Comparison of ENCODE assay signal across 8 cellular contexts in genomic region chr16:28951410-28951943, GRCh38. TPM values are rescaled to one million over a fixed set of nuclear protein-coding genes. Genes with fewer than 3 reads are reported as not detected.
DNase-seq lines count a peak whose midpoint lies in the region; ATAC-seq and TF ChIP-seq lines count a peak whose summit lies in the region.

No MANE protein-coding gene starts in this region.

- H4K20me1 ChIP-seq in IMR-90 (ENCODE audit: insufficient read depth, low read length): no peaks in the 10 kb centered on the region

- H3K14ac ChIP-seq in IMR-90 (replicated peaks; ENCODE audit: low read depth, low read length): 0 out of 2 replicates have a peak overlapping the region, but pooled peaks have one; percentile 1

- H3K9ac ChIP-seq in IMR-90 (ENCODE audit: low read depth, low read length): peak overlapping the region; percentile 83

- in situ Hi-C loops in IMR-90 (cut with MboI; ENCODE audit: low sequenced_read_pairs): loop anchor here (25.0 kb wide), 1 partner anchor 311 kb away; no protein-coding TSS in a partner anchor

- no peak overlapping the region for H4K91ac ChIP-seq in IMR-90 (ENCODE audit: insufficient read depth, low read depth, low read length)

- TF ChIP-seq RAD21 in IMR-90 (IDR thresholded peaks at IDR 0.05; ENCODE audit: low read length): no peak

- no peak overlapping the region for H2BK15ac ChIP-seq in IMR-90 (ENCODE audit: low read depth, low read length)

- H3K79me1 ChIP-seq in IMR-90 (ENCODE audit: low read depth in 1 of 2, low read length in 2 of 2): peaks cover 12 to 31% of the 10 kb centered on the region in 2 experiments

- 0 out of 2 replicates have a peak overlapping the region, but pooled peaks have one; percentile 53 for H3K4ac ChIP-seq in IMR-90 (ENCODE audit: low read depth, low read length)

- POLR2A ChIA-PET in IMR-90 (lab: Charles Lee; ENCODE audit: unreplicated experiment): no interaction called here

- H3K27ac ChIP-seq in IMR-90 (ENCODE audit: insufficient read depth, low read length) (peak overlapping the region; percentile 41), muscle layer of duodenum (ENCODE audit: low read length) (peak overlapping the region; percentile 23)

- H2AK9ac ChIP-seq in IMR-90 (replicated peaks; ENCODE audit: low read depth, low read length, poor library complexity): peak overlapping the region; percentile 86

- H2AFZ ChIP-seq in IMR-90 (replicated peaks; ENCODE audit: low read length, poor library complexity): peak overlapping the region; percentile 94

- H3K4me2 ChIP-seq in IMR-90 (ENCODE audit: low read depth, low read length): peak overlapping the region; percentile 95

- H3K9me1 ChIP-seq in IMR-90 (ENCODE audit: insufficient read depth, low read length): no peaks in the 10 kb centered on the region

- BruUV-seq in IMR-90 (replicated peaks; lab: Mats Ljungman, UMichigan): no TSS peak

- H3K27me3 ChIP-seq in IMR-90 (ENCODE audit: control insufficient read depth, insufficient read depth, low read length) (no peaks in the 10 kb centered on the region), muscle layer of duodenum (ENCODE audit: low read depth, low read length) (no peaks in the 10 kb centered on the region)

- 0% methylated on average over 11 of the region's 17 CpGs; no CpG with 5 or more reads in 1 of the 2 experiments for WGBS in IMR-90 (ENCODE audit: extremely low coverage in 2 of 2, insufficient read length in 1 of 2), 2 experiments

- dilution Hi-C loops in IMR-90 (cut with HindIII; ENCODE audit: low sequenced_read_pairs, unreplicated experiment): no loop called here

- peak overlapping the region; percentile 28 to 37; a peak in 1 of 4 replicates for H4K8ac ChIP-seq in IMR-90 (ENCODE audit: low read depth in 2 of 2, low read length in 2 of 2)

- peak overlapping the region; percentile 58; the same call in 1 of the 2 replicates for H3K23ac ChIP-seq in IMR-90 (ENCODE audit: low read depth, low read length)

- TF ChIP-seq CTCF in GM12864 (IDR thresholded peaks at IDR 0.05; ENCODE audit: low read depth, low read length, missing control alignments) (no peak), IMR-90 (conservative IDR thresholded peaks at IDR 0.05; ENCODE audit: low read depth, low read length) (no peak), cardiac fibroblast (IDR thresholded peaks at IDR 0.05; ENCODE audit: low read depth, low read length) (no peak), GM20000 (IDR thresholded peaks at IDR 0.05; ENCODE audit: extremely low read depth, missing control alignments) (no peak)

- H2BK20ac ChIP-seq in IMR-90 (ENCODE audit: low read depth, low read length): no peak overlapping the region

- H4K5ac ChIP-seq in IMR-90 (ENCODE audit: low read depth, low read length): no peak overlapping the region

- no peak for DNase-seq in GM12864 (ENCODE audit: low read depth)
- DNase-seq in IMR-90: no peak
- no peak for DNase-seq in cardiac fibroblast (ENCODE audit: low read depth in 2 of 2)
- no peak for DNase-seq in NCI-H526 treated with DMSO at 0.1 percent for 48 hours (lab: John Stamatoyannopoulos, UW)
- no peak for DNase-seq in OCI-M2 (lab: John Stamatoyannopoulos, UW; ENCODE audit: unreplicated experiment)
- DNase-seq in GM20000 (ENCODE audit: low spot score): no peak

- no peak overlapping the region for H2BK5ac ChIP-seq in IMR-90 (ENCODE audit: low read depth, low read length, poor library complexity, severe bottlenecking)

- H3K9me3 ChIP-seq in IMR-90 (ENCODE audit: control insufficient read depth, insufficient read depth, low read length) (no peaks in the 10 kb centered on the region), muscle layer of duodenum (ENCODE audit: control insufficient read depth in 1 of 2, low read length in 2 of 2) (no peaks in the 10 kb centered on the region)

- H2AK5ac ChIP-seq in IMR-90 (ENCODE audit: low read depth, low read length): no peak overlapping the region; the same call in 1 of the 2 replicates

- H3K18ac ChIP-seq in IMR-90 (ENCODE audit: low read depth, low read length): no peak overlapping the region

- 0 out of 2 replicates have a peak overlapping the region, but pooled peaks have one; percentile 38 for H3K56ac ChIP-seq in IMR-90 (ENCODE audit: extremely low read depth, insufficient read depth, low read length)

- ATAC-seq in IMR-90 (ENCODE audit: low read depth): no peak
- ATAC-seq in GM21576 (IDR thresholded peaks at IDR 0.05; ENCODE audit: unreplicated experiment): no peak

- no peak for TF ChIP-seq POLR2A in IMR-90 (IDR thresholded peaks at IDR 0.05; ENCODE audit: low read depth, low read length)

- intact Hi-C loops in IMR-90 (cut with micrococcal nuclease): no loop called here

- H3K36me3 ChIP-seq in IMR-90 (ENCODE audit: control insufficient read depth, insufficient read depth, low read length) (peaks cover 21% of the 10 kb centered on the region), muscle layer of duodenum (ENCODE audit: control insufficient read depth in 1 of 2, insufficient read depth in 2 of 2, low read length in 2 of 2) (peaks cover 19 to 34% of the 10 kb centered on the region in 2 donors)

- peak overlapping the region; percentile 99 for H3K4me3 ChIP-seq in GM12864 (ENCODE audit: low read depth, low read length)
- H3K4me3 ChIP-seq in IMR-90 (ENCODE audit: insufficient read depth, low read depth, low read length): peak overlapping the region; percentile 55
- H3K4me3 ChIP-seq in cardiac fibroblast (replicated peaks in 1 of 2; ENCODE audit: low read depth in 2 of 2, low read length in 2 of 2): peak overlapping the region; percentile 82 to 89
- H3K4me3 ChIP-seq in muscle layer of duodenum (ENCODE audit: low read depth in 1 of 2, low read length in 2 of 2): peak overlapping the region; percentile 71 to 80

- H3K4me1 ChIP-seq in IMR-90 (ENCODE audit: control insufficient read depth, insufficient read depth, low read length) (peaks cover 7% of the 10 kb centered on the region; the same call in 1 of the 2 replicates), muscle layer of duodenum (ENCODE audit: control insufficient read depth in 1 of 2, insufficient read depth in 2 of 2, low read length in 2 of 2) (peaks cover 0 to 13% of the 10 kb centered on the region in 2 donors)

- H2BK120ac ChIP-seq in IMR-90 (ENCODE audit: low read depth, low read length): no peak overlapping the region

- CTCF ChIA-PET in IMR-90 (lab: Yijun Ruan, JAX): no interaction called here

TF ChIP-seq in IMR-90, 13 proteins besides CTCF, POLR2A, EP300 and RAD21:
- TF ChIP-seq CEBPB (IDR thresholded peaks at IDR 0.05; ENCODE audit: low read depth, low read length): no peak
- TF ChIP-seq RCOR1 (IDR thresholded peaks at IDR 0.05; ENCODE audit: insufficient replicate concordance, low read length): no peak
- TF ChIP-seq SMC3 (IDR thresholded peaks at IDR 0.05; ENCODE audit: low read depth, low read length): no peak
- TF ChIP-seq MAFK (IDR thresholded peaks at IDR 0.05; ENCODE audit: low read depth, low read length): no peak
- no peak for TF ChIP-seq MXI1 (IDR thresholded peaks at IDR 0.05; ENCODE audit: borderline replicate concordance, low read depth, low read length)
- TF ChIP-seq FOS (IDR thresholded peaks at IDR 0.05; ENCODE audit: low read depth, low read length): no peak
- TF ChIP-seq MAZ (IDR thresholded peaks at IDR 0.05; ENCODE audit: borderline replicate concordance, low read depth, low read length): no peak
TF ChIP-seq in IMR-90: peak in this region for 0.

RNA-seq across cellular contexts. Expression of gene NFATC2IP, which starts 0.7 kb away (rescaled TPM):
- total RNA-seq in IMR-90 (2012; rRNA removed): 8.1 and 10.0 TPM in 2 replicates
- 24.5 and 29.1 TPM in 2 replicates for polyA plus RNA-seq in IMR-90 (2012; rRNA removed)
- polyA plus RNA-seq in IMR-90 (2012; cell fraction: cytosol; rRNA removed): 7.4 and 7.5 TPM in 2 replicates
- polyA plus RNA-seq in IMR-90 (2012; cell fraction: nucleus; rRNA removed; ENCODE audit: low replicate concordance): 115 and 157 TPM in 2 replicates

RNA-seq across cellular contexts. Expression of gene CD19, which starts 19.7 kb away (rescaled TPM):
- total RNA-seq in IMR-90 (2012; rRNA removed): not detected in 2 replicates
- not detected in 2 replicates for polyA plus RNA-seq in IMR-90 (2012; rRNA removed)
- not detected in 2 replicates for polyA plus RNA-seq in IMR-90 (2012; cell fraction: cytosol; rRNA removed)
- not detected in 2 replicates for polyA plus RNA-seq in IMR-90 (2012; cell fraction: nucleus; rRNA removed; ENCODE audit: low replicate concordance)

RNA-seq across cellular contexts. Expression of gene SPNS1, which starts 23.1 kb away (rescaled TPM):
- 4.7 and 6.9 TPM in 2 replicates for total RNA-seq in IMR-90 (2012; rRNA removed)
- polyA plus RNA-seq in IMR-90 (2012; rRNA removed): 37.3 and 39.9 TPM in 2 replicates
- polyA plus RNA-seq in IMR-90 (2012; cell fraction: cytosol; rRNA removed): 39.0 and 52.2 TPM in 2 replicates
- polyA plus RNA-seq in IMR-90 (2012; cell fraction: nucleus; rRNA removed; ENCODE audit: low replicate concordance): 89.2 and 183 TPM in 2 replicates

RNA-seq across cellular contexts. Expression of gene RABEP2, which starts 26.4 kb away (rescaled TPM):
- total RNA-seq in IMR-90 (2012; rRNA removed): 12.2 and 14.4 TPM in 2 replicates
- 20.0 and 21.9 TPM in 2 replicates for polyA plus RNA-seq in IMR-90 (2012; rRNA removed)
- 30.5 and 31.9 TPM in 2 replicates for polyA plus RNA-seq in IMR-90 (2012; cell fraction: cytosol; rRNA removed)
- polyA plus RNA-seq in IMR-90 (2012; cell fraction: nucleus; rRNA removed; ENCODE audit: low replicate concordance): 31.9 and 59.2 TPM in 2 replicates

RNA-seq across cellular contexts. Expression of gene LAT, which starts 33.4 kb away (rescaled TPM):
- total RNA-seq in IMR-90 (2012; rRNA removed): 0.18 TPM in 1 of 2 replicates, not detected in the other
- polyA plus RNA-seq in IMR-90 (2012; rRNA removed): 7.4 and 7.6 TPM in 2 replicates
- 1.5 and 3.0 TPM in 2 replicates for polyA plus RNA-seq in IMR-90 (2012; cell fraction: cytosol; rRNA removed)
- polyA plus RNA-seq in IMR-90 (2012; cell fraction: nucleus; rRNA removed; ENCODE audit: low replicate concordance): 102 and 230 TPM in 2 replicates
